In the genomic region with DNA sequence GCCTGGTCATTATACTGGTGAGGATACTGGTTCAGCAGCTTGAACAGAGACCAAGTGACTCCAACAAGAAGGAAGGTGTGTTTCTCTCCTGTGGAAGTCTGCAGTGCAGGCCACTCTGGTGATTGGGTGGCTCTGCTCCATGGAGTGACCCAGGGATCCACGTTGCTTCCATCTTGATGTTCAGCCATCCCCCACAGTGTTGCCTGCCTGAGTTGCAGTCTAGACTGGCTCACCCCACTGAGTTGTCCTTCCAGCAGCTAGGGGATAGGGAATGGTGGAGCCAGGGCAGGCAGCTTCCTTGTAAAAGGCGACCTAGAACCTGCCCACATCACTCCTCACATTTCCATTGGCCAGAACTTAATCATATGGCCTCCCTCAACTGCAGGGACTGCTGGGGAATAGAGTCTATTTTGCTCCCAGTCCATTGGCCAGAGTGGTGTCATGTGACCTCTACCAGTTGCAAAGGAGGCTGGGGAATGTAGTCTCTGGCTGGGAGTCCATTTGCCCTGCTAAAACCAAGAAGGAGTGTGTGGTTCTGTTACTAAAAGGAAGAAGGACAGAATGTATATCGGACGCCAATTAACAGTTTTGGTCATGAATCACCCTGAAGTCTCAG, we compare ENCODE assay signal across 10 cellular contexts. TPM values are rescaled to one million over a fixed set of nuclear protein-coding genes. Genes with fewer than 3 reads are reported as not detected.
DNase-seq lines count a peak whose midpoint lies in the region; ATAC-seq lines count a peak whose summit lies in the region.
"Had no signal": no experiment of that assay in that cellular context is flagged by ENCODE, and none has a peak within 500 bp of the region (broad histone marks: within the 10 kb centered on the region; RNA-seq: fewer than 3 reads in every experiment).

No MANE protein-coding gene starts in this region.

- no peaks in the 10 kb centered on the region; the same call in 1 of the 2 replicates for H3K27me3 ChIP-seq in H7 (ENCODE audit: control insufficient read depth, insufficient read depth, low read length)
- H3K27me3 ChIP-seq: gastroesophageal sphincter had no signal

- ATAC-seq in GM19463 (IDR thresholded peaks at IDR 0.05; ENCODE audit: unreplicated experiment) (no peak), GM18909 (IDR thresholded peaks at IDR 0.05; ENCODE audit: poor library complexity, unreplicated experiment) (no peak), HG02970 (IDR thresholded peaks at IDR 0.05; ENCODE audit: low FRiP score, unreplicated experiment) (no peak), GM19397 (IDR thresholded peaks at IDR 0.05; ENCODE audit: unreplicated experiment) (no peak)
- ATAC-seq: gastroesophageal sphincter had no signal

- peaks cover 1% of the 10 kb centered on the region for H3K36me3 ChIP-seq in H7 (replicated peaks; ENCODE audit: control insufficient read depth, insufficient read depth, low read length)

- DNase-seq in COLO829 (ENCODE audit: low spot score) (peak; percentile 35), H7 (peak; percentile 77), SK-N-DZ (ENCODE audit: low spot score) (peak; percentile 42), hepatic stellate cell (ENCODE audit: low spot score) (peak; percentile 60)
- DNase-seq: nucleus accumbens had no signal

- H3K4me3 ChIP-seq in H7 (ENCODE audit: insufficient read depth, low read depth, low read length): no peak overlapping the region
- H3K4me3 ChIP-seq: gastroesophageal sphincter had no signal

RNA-seq across cellular contexts. Expression of gene MAN2B2, which starts 8.0 kb away (rescaled TPM):
- 3.4 and 4.4 TPM in 2 replicates for total RNA-seq in H7 (2014; rRNA removed; shearing (Covaris generic))
- 2.0 and 2.4 TPM in 2 replicates for polyA plus RNA-seq in SK-N-DZ (2014; cell fraction: cytosol; rRNA removed)
- 3.8 TPM in 2 replicates for polyA plus RNA-seq in SK-N-DZ (2014; cell fraction: nucleus; rRNA removed)

RNA-seq across cellular contexts. Expression of gene MRFAP1, which starts 57.5 kb away (rescaled TPM):
- total RNA-seq in H7 (2014; rRNA removed; shearing (Covaris generic)): 82.2 and 83.2 TPM in 2 replicates
- polyA plus RNA-seq in SK-N-DZ (2014; cell fraction: cytosol; rRNA removed): 96.6 and 102 TPM in 2 replicates
- polyA plus RNA-seq in SK-N-DZ (2014; cell fraction: nucleus; rRNA removed): 37.6 and 55.0 TPM in 2 replicates
